Comparison of ENCODE assay signal across 10 cellular contexts in genomic region chr14:93956514-93957332, GRCh38. TPM values are rescaled to one million over a fixed set of nuclear protein-coding genes. Genes with fewer than 3 reads are reported as not detected.
DNase-seq lines count a peak whose midpoint lies in the region; ATAC-seq and TF ChIP-seq lines count a peak whose summit lies in the region.
"Had no signal": no experiment of that assay in that cellular context is flagged by ENCODE, and none has a peak within 500 bp of the region (broad histone marks: within the 10 kb centered on the region; RNA-seq: fewer than 3 reads in every experiment).

No MANE protein-coding gene starts in this region.

- POLR2A ChIA-PET in CD4-positive, alpha-beta memory T cell (lab: Charles Lee; ENCODE audit: partially characterized antibody), result interaction anchor here (1.1 to 15.6 kb wide), 4 partner anchors 8 to 124 kb away, joined by 4 to 469 read pairs (median 67); partner anchors contain the start of genes ASB2, DDX24 and IFI27L1

- peak overlapping the region in 1 of 2 donors; percentile 82 for H3K4me3 ChIP-seq in CD4-positive, alpha-beta memory T cell (ENCODE audit: low read length in 2 of 2)
- H3K4me3 ChIP-seq in H7 (ENCODE audit: insufficient read depth, low read depth, low read length) (no peak overlapping the region), MM.1S (ENCODE audit: low read length) (no peak overlapping the region)
- H3K4me3 ChIP-seq: coronary artery had no signal

- H3K4me1 ChIP-seq in CD4-positive, alpha-beta memory T cell (ENCODE audit: insufficient read depth, low read length), result peaks cover 99% of the 10 kb centered on the region
- H3K4me1 ChIP-seq in MM.1S (ENCODE audit: low read length), result peaks cover 45% of the 10 kb centered on the region

- no peaks in the 10 kb centered on the region for H4K20me1 ChIP-seq in MM.1S (ENCODE audit: insufficient read depth, low read length)

- H3K9ac ChIP-seq in MM.1S (ENCODE audit: low read length), result no peak overlapping the region

- CTCF ChIA-PET in CD4-positive, alpha-beta memory T cell (lab: Charles Lee; ENCODE audit: partially characterized antibody), result interaction anchor here (1.3 to 39.2 kb wide), 4 partner anchors 7 to 48 kb away, joined by 3 to 1377 read pairs (median 690); partner anchors contain the start of gene ASB2

- no peaks in the 10 kb centered on the region for H3K9me3 ChIP-seq in CD4-positive, alpha-beta memory T cell (ENCODE audit: control insufficient read depth in 1 of 2, low read length in 2 of 2)
- H3K9me3 ChIP-seq in MM.1S (replicated peaks; ENCODE audit: insufficient read depth, low read length), result no peaks in the 10 kb centered on the region

- H2AFZ ChIP-seq in MM.1S (ENCODE audit: low read length), result no peak overlapping the region

- H3K79me2 ChIP-seq in MM.1S (ENCODE audit: low read length), result no peaks in the 10 kb centered on the region

- H3F3A ChIP-seq in MM.1S (ENCODE audit: insufficient read depth, low read length), result peaks cover 7% of the 10 kb centered on the region

- H3K27me3 Mint-ChIP-seq in CD4-positive, alpha-beta memory T cell, result no peaks in the 10 kb centered on the region
- H3K27me3 Mint-ChIP-seq in activated naive CD8-positive, alpha-beta T cell treated with anti-CD3 and anti-CD28 coated beads, Interleukin-2, amount 50 U/mL, for 24 hours, result no peaks in the 10 kb centered on the region

- no peak overlapping the region for H3K4me2 ChIP-seq in MM.1S (ENCODE audit: low read depth, low read length)

- peak overlapping the region; percentile 63 for H3K27ac ChIP-seq in CD4-positive, alpha-beta memory T cell (ENCODE audit: low read depth, low read length)
- no peak overlapping the region for H3K27ac ChIP-seq in MM.1S (ENCODE audit: low read length)

- H3K36me3 Mint-ChIP-seq in CD4-positive, alpha-beta memory T cell, result peaks cover 0 to 5% of the 10 kb centered on the region in 2 donors
- H3K36me3 Mint-ChIP-seq in activated naive CD8-positive, alpha-beta T cell treated with anti-CD3 and anti-CD28 coated beads, Interleukin-2, amount 50 U/mL, for 24 hours (ENCODE audit: low read depth), result peaks cover 2% of the 10 kb centered on the region

- H3K27ac Mint-ChIP-seq in CD4-positive, alpha-beta memory T cell, result peak overlapping the region; percentile 89 to 100 (median 93)
- H3K27ac Mint-ChIP-seq in activated naive CD8-positive, alpha-beta T cell treated with anti-CD3 and anti-CD28 coated beads, Interleukin-2, amount 50 U/mL, for 24 hours, result peak overlapping the region; percentile 89

- H3K4me1 Mint-ChIP-seq in CD4-positive, alpha-beta memory T cell, result peaks cover 67 to 98% (median 86%) of the 10 kb centered on the region in 4 donors
- peaks cover 92% of the 10 kb centered on the region for H3K4me1 Mint-ChIP-seq in activated naive CD8-positive, alpha-beta T cell treated with anti-CD3 and anti-CD28 coated beads, Interleukin-2, amount 50 U/mL, for 24 hours

- H3K9me3 Mint-ChIP-seq in CD4-positive, alpha-beta memory T cell, result peaks cover 0 to 3% (median 0%) of the 10 kb centered on the region in 8 donors
- H3K9me3 Mint-ChIP-seq in activated naive CD8-positive, alpha-beta T cell treated with anti-CD3 and anti-CD28 coated beads, Interleukin-2, amount 50 U/mL, for 24 hours, result no peaks in the 10 kb centered on the region

- no peaks in the 10 kb centered on the region for H3K9me2 ChIP-seq in MM.1S (replicated peaks; ENCODE audit: insufficient read depth, low read length)

- no peaks in the 10 kb centered on the region for H3K36me3 ChIP-seq in CD4-positive, alpha-beta memory T cell (ENCODE audit: insufficient read depth, low read length)
- H3K36me3 ChIP-seq in H7 (replicated peaks; ENCODE audit: control insufficient read depth, insufficient read depth, low read length), result no peaks in the 10 kb centered on the region
- H3K36me3 ChIP-seq in MM.1S (replicated peaks; ENCODE audit: insufficient read depth, low read length), result no peaks in the 10 kb centered on the region

- DNase-seq in CD4-positive, alpha-beta memory T cell, result peak in 1 of 5 donors; percentile 56
- DNase-seq in H7 (peak; percentile 50), myocyte (ENCODE audit: low read depth) (peak; percentile 89), MM.1S (no peak), SHP77 treated with DMSO at 0.1 percent for 48 hours (lab: John Stamatoyannopoulos, UW) (no peak), cerebellar nuclear complex (lab: John Stamatoyannopoulos, UW) (no peak)
- no peak for DNase-seq in activated naive CD8-positive, alpha-beta T cell treated with anti-CD3 and anti-CD28 coated beads, Interleukin-2, amount 50 U/mL, for 24 hours

- H3K4me3 Mint-ChIP-seq in CD4-positive, alpha-beta memory T cell, result peak overlapping the region; percentile 54 to 85 (median 69)
- H3K4me3 Mint-ChIP-seq in activated naive CD8-positive, alpha-beta T cell treated with anti-CD3 and anti-CD28 coated beads, Interleukin-2, amount 50 U/mL, for 24 hours, result peak overlapping the region; percentile 24

- H3K27me3 ChIP-seq in CD4-positive, alpha-beta memory T cell (ENCODE audit: insufficient read depth, low read length), result no peaks in the 10 kb centered on the region
- H3K27me3 ChIP-seq in H7 (ENCODE audit: control insufficient read depth, insufficient read depth, low read length) (no peaks in the 10 kb centered on the region), MM.1S (replicated peaks; ENCODE audit: insufficient read depth, low read length) (no peaks in the 10 kb centered on the region)

- intact Hi-C loops in CD4-positive, alpha-beta memory T cell (cut with micrococcal nuclease), result no loop called here

- no peak for ATAC-seq in activated naive CD8-positive, alpha-beta T cell treated with anti-CD3 and anti-CD28 coated beads, Interleukin-2, amount 50 U/mL, for 24 hours
- no peak for ATAC-seq in HG02798 (IDR thresholded peaks at IDR 0.05; ENCODE audit: poor library complexity, unreplicated experiment)

- TF ChIP-seq CTCF in MM.1S (IDR thresholded peaks at IDR 0.05; ENCODE audit: low read length), result no peak

RNA-seq across cellular contexts. Expression of gene ASB2, which starts 19.6 kb away (rescaled TPM):
- 10 to 100 TPM; 27.3 to 29.7 TPM for total RNA-seq in CD4-positive, alpha-beta memory T cell
- polyA plus RNA-seq in CD4-positive, alpha-beta memory T cell, result 1 to 10 TPM in 1 of 2 donors, under 1 TPM in 1; 0.87 to 2.3 TPM
- total RNA-seq in H7 (2014; rRNA removed; shearing (Covaris generic)), result 0.21 TPM in 1 of 2 replicates, not detected in the other
- total RNA-seq in myocyte, result 0.73 and 8.9 TPM in 2 replicates
- 1.5 TPM for polyA plus RNA-seq in myocyte (2012)
- total RNA-seq: temporal lobe had no signal

RNA-seq across cellular contexts. Expression of gene FAM181A, which starts 29.6 kb away (rescaled TPM):
- total RNA-seq in CD4-positive, alpha-beta memory T cell, result not detected
- not detected for polyA plus RNA-seq in CD4-positive, alpha-beta memory T cell
- total RNA-seq in H7 (2014; rRNA removed; shearing (Covaris generic)), result not detected in 2 replicates
- total RNA-seq in myocyte, result not detected in 2 replicates
- not detected for polyA plus RNA-seq in myocyte (2012)

RNA-seq across cellular contexts. Expression of gene CCDC197, which starts 40.4 kb away (rescaled TPM):
- total RNA-seq in CD4-positive, alpha-beta memory T cell, result not detected
- polyA plus RNA-seq in CD4-positive, alpha-beta memory T cell, result not detected
- total RNA-seq in H7 (2014; rRNA removed; shearing (Covaris generic)), result not detected in 2 replicates
- not detected in 2 replicates for total RNA-seq in myocyte
- not detected for polyA plus RNA-seq in myocyte (2012)
- total RNA-seq: temporal lobe had no signal

Comparison
In these comparisons a context has a peak if more than half of its experiments do, and no peak if none do; other contexts are left out.
1. DNase-seq: peak in H7 (single experiment) and myocyte (single experiment); none in activated naive CD8-positive, alpha-beta T cell treated with anti-CD3 and anti-CD28 coated beads, Interleukin-2, amount 50 U/mL, for 24 hours (single experiment), MM.1S (single experiment), SHP77 treated with DMSO at 0.1 percent for 48 hours (single experiment) and cerebellar nuclear complex (0 of 2).